8 cellular contexts compared by ENCODE assay signal in genomic region chr11:95705485-95706124, GRCh38.
DNase-seq lines count a peak whose midpoint lies in the region; ATAC-seq, FAIRE-seq and TF ChIP-seq lines count a peak whose summit lies in the region.

No MANE protein-coding gene starts in this region.

- peak; percentile 98 to 100 (median 100) for ATAC-seq in pancreas

- 8 to 13% methylated on average over 10 of the region's 10 CpGs for WGBS in pancreas, 2 donors

- TF ChIP-seq CTCF in HFF-Myc (IDR thresholded peaks at IDR 0.05; ENCODE audit: low read depth, low read length, missing control alignments) (peak; percentile 92), pancreas (IDR thresholded peaks at IDR 0.05) (peak; percentile 80 to 89 (median 84)), tibial artery (IDR thresholded peaks at IDR 0.05) (peak; percentile 91 to 94)

- intact Hi-C loops in pancreas (cut with DNase I) (loop anchor here in 1 of 3 donors (5.0 kb wide), 1 partner anchor 553 kb away; no protein-coding TSS in a partner anchor), tibial artery (cut with DNase I; ENCODE audit: low total_unique reads) (loop anchor here (2.0 to 10.0 kb wide), 4 partner anchors 57 to 551 kb away; partner anchors contain the start of gene SESN3)

- H3K27me3 ChIP-seq in SJCRH30: no peaks in the 10 kb centered on the region
- H3K27me3 ChIP-seq in pancreas: no peaks in the 10 kb centered on the region
- H3K27me3 ChIP-seq in tibial artery: no peaks in the 10 kb centered on the region

- H3K9me3 ChIP-seq in SJCRH30 (replicated peaks) (no peaks in the 10 kb centered on the region), pancreas (no peaks in the 10 kb centered on the region), tibial artery (no peaks in the 10 kb centered on the region)

- no peak overlapping the region for H3K4me3 ChIP-seq in HFF-Myc (replicated peaks; ENCODE audit: low read depth, low read length)
- H3K4me3 ChIP-seq in SJCRH30: no peak overlapping the region
- H3K4me3 ChIP-seq in pancreas: no peak overlapping the region
- H3K4me3 ChIP-seq in tibial artery: no peak overlapping the region

- no peaks in the 10 kb centered on the region for H3K36me3 ChIP-seq in SJCRH30
- no peaks in the 10 kb centered on the region for H3K36me3 ChIP-seq in pancreas
- no peaks in the 10 kb centered on the region for H3K36me3 ChIP-seq in tibial artery

- DNase-seq in GM04504 (ENCODE audit: low read depth) (peak; percentile 69), HFF-Myc (ENCODE audit: extremely low read depth, low read depth) (peak; percentile 55), MV-4-11 (lab: John Stamatoyannopoulos, UW) (peak; percentile 69), SJCRH30 (peak; percentile 62 to 86), germinal center (ENCODE audit: low spot score) (peak; percentile 66), pancreas (peak; percentile 73 to 87 (median 84)), tibial artery (peak; percentile 90 to 94)
- peak; percentile 84 for DNase-seq in activated naive CD4-positive, alpha-beta T cell treated with Interleukin-2 at 50 U/mL for 16 hours

- H3K27ac ChIP-seq in SJCRH30 (no peak overlapping the region), pancreas (peak overlapping the region in 1 of 4 donors; percentile 10), tibial artery (peak overlapping the region; percentile 79 to 81)

- H3K4me1 ChIP-seq in SJCRH30: no peaks in the 10 kb centered on the region
- no peaks in the 10 kb centered on the region for H3K4me1 ChIP-seq in pancreas
- H3K4me1 ChIP-seq in tibial artery: peaks cover 0 to 65% (median 33%) of the 10 kb centered on the region in 4 donors

- no peak for FAIRE-seq in pancreas (lab: Jason Lieb, UNC)
